1 cellular context compared by ENCODE assay signal in the genomic region with DNA sequence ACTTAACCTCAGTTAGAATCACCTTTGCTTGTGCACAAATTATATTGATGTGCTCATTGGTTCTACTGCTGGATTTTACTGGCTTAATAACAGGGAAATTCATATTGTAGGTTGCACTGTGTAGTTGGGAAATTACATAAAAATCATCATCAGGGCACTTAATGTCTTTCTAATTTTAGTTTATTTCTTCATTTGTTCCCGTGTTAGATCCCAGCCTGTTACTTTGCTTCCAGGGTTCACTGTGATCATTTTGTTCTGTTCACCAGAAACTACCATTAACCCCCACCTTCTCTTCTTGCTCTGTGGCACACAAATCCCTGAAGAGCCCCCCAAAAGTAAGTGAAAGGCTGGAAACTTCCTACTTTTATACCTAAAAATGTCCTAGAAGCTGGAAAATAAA.
TF ChIP-seq lines count a peak whose summit lies in the region.

No MANE protein-coding gene starts in this region.

TF ChIP-seq in endothelial cell of umbilical vein, 7 proteins besides CTCF, POLR2A, EP300 and RAD21:
- TF ChIP-seq MYC (IDR thresholded peaks at IDR 0.05; ENCODE audit: low read depth, low read length) (no peak), FOS (IDR thresholded peaks at IDR 0.05; ENCODE audit: borderline replicate concordance, insufficient read depth, low read length) (no peak), JUN (IDR thresholded peaks at IDR 0.05; ENCODE audit: borderline replicate concordance, insufficient read depth, insufficient read length, low read depth) (no peak), EZH2 (IDR thresholded peaks at IDR 0.05; ENCODE audit: borderline replicate concordance, low read depth, low read length, severe bottlenecking) (no peak), GATA2 (IDR thresholded peaks at IDR 0.05; ENCODE audit: insufficient read depth, insufficient read length, low read depth, low read length) (no peak), POLR2AphosphoS5 (IDR thresholded peaks at IDR 0.05; ENCODE audit: insufficient read depth, low read depth, low read length) (no peak)
- TF ChIP-seq, protein P1, sequence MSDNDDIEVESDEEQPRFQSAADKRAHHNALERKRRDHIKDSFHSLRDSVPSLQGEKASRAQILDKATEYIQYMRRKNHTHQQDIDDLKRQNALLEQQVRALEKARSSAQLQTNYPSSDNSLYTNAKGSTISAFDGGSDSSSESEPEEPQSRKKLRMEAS (IDR thresholded peaks at IDR 0.05; ENCODE audit: insufficient read depth, insufficient read length), result no peak
